ENCODE assay signal across 18 cellular contexts in genomic region chr1:120911861-120912260, GRCh38. TPM values are rescaled to one million over a fixed set of nuclear protein-coding genes. Genes with fewer than 3 reads are reported as not detected.
"Had no signal": no experiment of that assay in that cellular context is flagged by ENCODE, and none has a peak within 500 bp of the region (broad histone marks: within the 10 kb centered on the region; RNA-seq: fewer than 3 reads in every experiment).

No MANE protein-coding gene starts in this region.

RNA-seq across cellular contexts. Expression of gene PPIAL4A, which starts 22.3 kb away (rescaled TPM):
- total RNA-seq: activated T-helper 17 cell treated with anti-CD3 and anti-CD28 coated beads, Interleukin-2, amount 50 U/mL, for 72 hours; ascending aorta; cardiac muscle cell; cerebellum; endothelial cell of umbilical vein; esophagus mucosa; kidney; left colon; liver; mammary epithelial cell; natural killer cell treated with Interleukin-12 subunit alpha and Interleukin-12 subunit beta and Interleukin-15 and Interleukin-18, amount 100 ng/mL, for 72 hours; omental fat pad; pulmonary artery endothelial cell; right atrium auricular region; testis; transverse colon; urinary bladder had no signal
- polyA plus RNA-seq: cardiac muscle cell, endothelial cell of umbilical vein, immature natural killer cell, liver, mammary epithelial cell, urinary bladder had no signal
